In genomic region chr18:23356915-23357421, GRCh38 we compare ENCODE assay signal across 14 cellular contexts.
A peak's percentile ranks its signal among the peaks of the same experiment; 100 is the strongest.
DNase-seq lines count a peak whose midpoint lies in the region; ATAC-seq and TF ChIP-seq lines count a peak whose summit lies in the region.
"Had no signal": no experiment of that assay in that cellular context is flagged by ENCODE, and none has a peak within 500 bp of the region (broad histone marks: within the 10 kb centered on the region; RNA-seq: fewer than 3 reads in every experiment).

No MANE protein-coding gene starts in this region.

- DNase-seq in AG10803 (ENCODE audit: low read depth) (peak; percentile 89), astrocyte of the hippocampus (ENCODE audit: low read depth, low spot score) (peak; percentile 67), Right ventricle myocardium superior (no peak), pons (ENCODE audit: low spot score) (peak; percentile 11), HUDEP-2 (lab: John Stamatoyannopoulos, UW; ENCODE audit: unreplicated experiment in 76 of 76) (no peak), hippocampal formation (lab: John Stamatoyannopoulos, UW) (no peak)
- DNase-seq in activated naive CD4-positive, alpha-beta T cell treated with anti-CD3 and anti-CD28 coated beads, Interleukin-2, amount 50 U/mL, for 72 hours (ENCODE audit: low spot score in 2 of 2) = no peak
- DNase-seq: ACHN; activated naive CD4-positive, alpha-beta T cell treated with Interleukin-2 at 50 U/mL for 16 hours; endodermal cell; Karpas-422; NCI-H446 treated with DMSO at 0.1 percent for 48 hours had no signal

- no peak for TF ChIP-seq CTCF in AG10803 (conservative IDR thresholded peaks at IDR 0.05; ENCODE audit: low read length)

- peaks cover 14 to 19% of the 10 kb centered on the region in 2 donors for H3K36me3 Mint-ChIP-seq in activated naive CD4-positive, alpha-beta T cell treated with anti-CD3 and anti-CD28 coated beads, Interleukin-2, amount 50 U/mL, for 72 hours

- no peak overlapping the region for H3K27ac Mint-ChIP-seq in activated naive CD4-positive, alpha-beta T cell treated with anti-CD3 and anti-CD28 coated beads, Interleukin-2, amount 50 U/mL, for 72 hours

- intact Hi-C loops in Right ventricle myocardium superior (cut with DNase I) = loop anchor here (5.0 to 10.0 kb wide), 2 partner anchors 102 to 225 kb away; no protein-coding TSS in a partner anchor

- no peak overlapping the region for H3K4me3 ChIP-seq in AG10803 (ENCODE audit: low read length)
- H3K4me3 ChIP-seq: prostate gland had no signal

- ATAC-seq in Right ventricle myocardium superior (ENCODE audit: poor library complexity) = peak; percentile 24
- no peak for ATAC-seq in activated naive CD4-positive, alpha-beta T cell treated with anti-CD3 and anti-CD28 coated beads, Interleukin-2, amount 50 U/mL, for 72 hours
- ATAC-seq in HG03159 (IDR thresholded peaks at IDR 0.05; ENCODE audit: unreplicated experiment) = no peak

- no peaks in the 10 kb centered on the region for H3K9me3 Mint-ChIP-seq in activated naive CD4-positive, alpha-beta T cell treated with anti-CD3 and anti-CD28 coated beads, Interleukin-2, amount 50 U/mL, for 72 hours

Comparison
In these comparisons a context has a peak if more than half of its experiments do, and no peak if none do; other contexts are left out.
1. DNase-seq: peak in AG10803 (single experiment), astrocyte of the hippocampus (single experiment) and pons (single experiment); none in Right ventricle myocardium superior (single experiment), HUDEP-2 (0 of 76), activated naive CD4-positive, alpha-beta T cell treated with anti-CD3 and anti-CD28 coated beads, Interleukin-2, amount 50 U/mL, for 72 hours (0 of 2) and hippocampal formation (0 of 2).